ENCODE assay signal across 26 cellular contexts in the genomic region with DNA sequence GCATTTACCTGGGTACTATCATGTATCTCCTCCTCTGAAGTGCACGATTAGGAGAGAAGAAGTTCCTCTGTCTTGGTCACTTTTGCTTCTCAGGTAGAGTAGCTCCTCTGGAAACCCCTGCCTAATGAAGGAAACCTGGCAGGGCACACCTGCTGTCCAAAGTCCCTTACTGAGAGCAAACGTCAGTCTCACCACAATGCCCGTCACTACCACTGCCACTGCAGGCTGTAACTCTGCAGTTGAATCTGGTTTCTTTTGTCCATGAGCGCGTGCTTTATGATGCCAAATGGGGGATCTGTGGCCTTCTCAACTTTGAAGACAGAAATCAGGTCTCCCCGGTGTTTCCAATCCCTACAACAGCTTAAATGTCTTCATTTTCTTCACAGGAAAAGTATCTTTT.
DNase-seq lines count a peak whose midpoint lies in the region; ATAC-seq and TF ChIP-seq lines count a peak whose summit lies in the region.
"Had no signal": no experiment of that assay in that cellular context is flagged by ENCODE, and none has a peak within 500 bp of the region (broad histone marks: within the 10 kb centered on the region; RNA-seq: fewer than 3 reads in every experiment).

No MANE protein-coding gene starts in this region.

- ATAC-seq in activated T-cell treated with anti-CD3 and anti-CD28 coated beads, Interleukin-2, amount 50 U/mL, for 4 hours: no peak
- no peak for ATAC-seq in T-helper 17 cell
- ATAC-seq in naive thymus-derived CD4-positive, alpha-beta T cell: peak; percentile 46
- ATAC-seq: natural killer cell, pancreas had no signal

- H3K27ac ChIP-seq in CD8-positive, alpha-beta memory T cell (ENCODE audit: low read depth, low read length): no peak overlapping the region
- peak overlapping the region; percentile 83 for H3K27ac ChIP-seq in naive thymus-derived CD4-positive, alpha-beta T cell (ENCODE audit: low read depth, low read length)
- H3K27ac ChIP-seq: ascending aorta, cardiac muscle cell, colonic mucosa, pancreas, SJSA1, skin epidermis had no signal

- intact Hi-C loops in naive thymus-derived CD4-positive, alpha-beta T cell (cut with micrococcal nuclease): loop anchor here in 1 of 2 donors (1.0 kb wide), 1 partner anchor 8 kb away; no protein-coding TSS in a partner anchor

- no peaks in the 10 kb centered on the region for H3K36me3 ChIP-seq in CD8-positive, alpha-beta memory T cell (ENCODE audit: insufficient read depth, low read length)
- no peaks in the 10 kb centered on the region for H3K36me3 ChIP-seq in naive thymus-derived CD4-positive, alpha-beta T cell (ENCODE audit: control insufficient read depth in 2 of 3, insufficient read depth in 3 of 3, low read length in 3 of 3)
- no peaks in the 10 kb centered on the region for H3K36me3 ChIP-seq in BE2C
- H3K36me3 ChIP-seq: ascending aorta, cardiac muscle cell, colonic mucosa, pancreas, SJSA1 had no signal

- H3K27me3 ChIP-seq in CD8-positive, alpha-beta memory T cell (ENCODE audit: insufficient read depth, low read length, poor library complexity, severe bottlenecking): no peaks in the 10 kb centered on the region
- H3K27me3 ChIP-seq in naive thymus-derived CD4-positive, alpha-beta T cell (ENCODE audit: control insufficient read depth in 2 of 2, insufficient read depth in 2 of 2, low read length in 2 of 2): no peaks in the 10 kb centered on the region
- no peaks in the 10 kb centered on the region for H3K27me3 ChIP-seq in BE2C
- H3K27me3 ChIP-seq: ascending aorta, cardiac muscle cell, colonic mucosa, pancreas, SJSA1 had no signal

- POLR2A ChIA-PET in CD8-positive, alpha-beta memory T cell (lab: Charles Lee): no interaction called here
- POLR2A ChIA-PET in naive thymus-derived CD4-positive, alpha-beta T cell (lab: Charles Lee): interaction anchor here (0.5 to 2.5 kb wide), 13 partner anchors 14 to 1423 kb away, joined by 3 to 12 read pairs (median 3); no protein-coding TSS in a partner anchor

- no peaks in the 10 kb centered on the region for H3K27me3 Mint-ChIP-seq in activated T-cell treated with anti-CD3 and anti-CD28 coated beads, Interleukin-2, amount 50 U/mL, for 4 hours (ENCODE audit: low read depth)
- no peaks in the 10 kb centered on the region for H3K27me3 Mint-ChIP-seq in CD8-positive, alpha-beta memory T cell
- no peaks in the 10 kb centered on the region for H3K27me3 Mint-ChIP-seq in T-helper 17 cell
- H3K27me3 Mint-ChIP-seq in naive thymus-derived CD4-positive, alpha-beta T cell: no peaks in the 10 kb centered on the region

- H3K27ac Mint-ChIP-seq in CD8-positive, alpha-beta memory T cell: peak overlapping the region in 4 of 8 donors; percentile 27 to 75 (median 54)
- H3K27ac Mint-ChIP-seq in T-helper 17 cell: peak overlapping the region; percentile 68
- H3K27ac Mint-ChIP-seq in naive thymus-derived CD4-positive, alpha-beta T cell: peak overlapping the region; percentile 69 to 100 (median 97)
- H3K27ac Mint-ChIP-seq: type B pancreatic cell had no signal

- no peak for TF ChIP-seq CTCF in BE2C (IDR thresholded peaks at IDR 0.05; ENCODE audit: low read depth, low read length)

- H3K4me3 ChIP-seq in CD8-positive, alpha-beta memory T cell (ENCODE audit: low read length): peak overlapping the region; percentile 6
- H3K4me3 ChIP-seq in naive thymus-derived CD4-positive, alpha-beta T cell (ENCODE audit: low read length): peak overlapping the region; percentile 29
- H3K4me3 ChIP-seq in BE2C (ENCODE audit: low read depth, low read length): no peak overlapping the region
- H3K4me3 ChIP-seq: ascending aorta, cardiac muscle cell, colonic mucosa, pancreas, SJSA1, skin epidermis had no signal

- peaks cover 78% of the 10 kb centered on the region for H3K4me1 Mint-ChIP-seq in activated T-cell treated with anti-CD3 and anti-CD28 coated beads, Interleukin-2, amount 50 U/mL, for 4 hours (ENCODE audit: low read depth)
- H3K4me1 Mint-ChIP-seq in CD8-positive, alpha-beta memory T cell: peaks cover 56 to 94% (median 87%) of the 10 kb centered on the region in 3 donors
- H3K4me1 Mint-ChIP-seq in T-helper 17 cell: peaks cover 61% of the 10 kb centered on the region
- H3K4me1 Mint-ChIP-seq in naive thymus-derived CD4-positive, alpha-beta T cell: peaks cover 0 to 96% (median 53%) of the 10 kb centered on the region in 7 donors

- no peaks in the 10 kb centered on the region for H3K9me3 ChIP-seq in CD8-positive, alpha-beta memory T cell (ENCODE audit: low read length)
- H3K9me3 ChIP-seq in T-helper 17 cell (ENCODE audit: control insufficient read depth, low read length, poor library complexity, severe bottlenecking) (no peaks in the 10 kb centered on the region), BE2C (no peaks in the 10 kb centered on the region)
- no peaks in the 10 kb centered on the region for H3K9me3 ChIP-seq in naive thymus-derived CD4-positive, alpha-beta T cell (ENCODE audit: control insufficient read depth in 2 of 3, low read length in 3 of 3)
- H3K9me3 ChIP-seq: ascending aorta, colonic mucosa, pancreas, SJSA1 had no signal

- CTCF ChIA-PET in CD8-positive, alpha-beta memory T cell (lab: Charles Lee): no interaction called here
- CTCF ChIA-PET in naive thymus-derived CD4-positive, alpha-beta T cell (lab: Charles Lee): interaction anchor here (3.6 kb wide), 1 partner anchor 9 kb away, joined by 16 read pairs; no protein-coding TSS in a partner anchor

- peaks cover 65% of the 10 kb centered on the region for H3K4me1 ChIP-seq in CD8-positive, alpha-beta memory T cell (ENCODE audit: insufficient read depth, low read length)
- peaks cover 29 to 67% of the 10 kb centered on the region in 2 donors for H3K4me1 ChIP-seq in naive thymus-derived CD4-positive, alpha-beta T cell (ENCODE audit: control insufficient read depth in 2 of 2, insufficient read depth in 2 of 2, low read length in 2 of 2)
- no peaks in the 10 kb centered on the region for H3K4me1 ChIP-seq in BE2C
- H3K4me1 ChIP-seq: ascending aorta, colonic mucosa, pancreas, SJSA1 had no signal

- peak overlapping the region; percentile 7 for H3K4me3 Mint-ChIP-seq in activated T-cell treated with anti-CD3 and anti-CD28 coated beads, Interleukin-2, amount 50 U/mL, for 4 hours
- H3K4me3 Mint-ChIP-seq in CD8-positive, alpha-beta memory T cell: peak overlapping the region in 4 of 7 donors; percentile 11 to 57 (median 45)
- H3K4me3 Mint-ChIP-seq in T-helper 17 cell: peak overlapping the region; percentile 50
- peak overlapping the region; percentile 37 to 96 (median 84) for H3K4me3 Mint-ChIP-seq in naive thymus-derived CD4-positive, alpha-beta T cell
- H3K4me3 Mint-ChIP-seq: natural killer cell, type B pancreatic cell had no signal

- H3K36me3 Mint-ChIP-seq in activated T-cell treated with anti-CD3 and anti-CD28 coated beads, Interleukin-2, amount 50 U/mL, for 4 hours (ENCODE audit: insufficient read depth): no peaks in the 10 kb centered on the region
- H3K36me3 Mint-ChIP-seq in CD8-positive, alpha-beta memory T cell: no peaks in the 10 kb centered on the region
- peaks cover 2% of the 10 kb centered on the region for H3K36me3 Mint-ChIP-seq in T-helper 17 cell (ENCODE audit: low read depth)
- H3K36me3 Mint-ChIP-seq in naive thymus-derived CD4-positive, alpha-beta T cell: peaks cover 8 to 26% (median 12%) of the 10 kb centered on the region in 5 donors
- H3K36me3 Mint-ChIP-seq: natural killer cell, type B pancreatic cell had no signal

- DNase-seq in activated T-cell treated with anti-CD3 and anti-CD28 coated beads, Interleukin-2, amount 50 U/mL, for 4 hours: no peak
- DNase-seq in activated T-cell treated with anti-CD3 and anti-CD28 coated beads for 4 hours: no peak
- DNase-seq in CD8-positive, alpha-beta memory T cell: peak in 1 of 5 donors; percentile 50
- DNase-seq in T-helper 17 cell: no peak
- DNase-seq in naive thymus-derived CD4-positive, alpha-beta T cell: peak in 6 of 9 donors; percentile 40 to 68 (median 50)
- DNase-seq in COLO668 (lab: John Stamatoyannopoulos, UW; ENCODE audit: unreplicated experiment): no peak
- DNase-seq in BE2C: no peak
- DNase-seq: activated CD8-positive, alpha-beta memory T cell treated with anti-CD3 and anti-CD28 coated beads, Interleukin-2, amount 50 U/mL, for 48 hours; C1 segment of cervical spinal cord; colonic mucosa; effector CD8-positive, alpha-beta T cell; GOT3; islet precursor cell; Karpas-422; natural killer cell; NCI-H1436 treated with DMSO at 0.1 percent for 48 hours; NCI-H2107; NCI-H748 treated with DMSO at 0.1 percent for 48 hours; pancreas; retina; RPMI8226 had no signal

- no peaks in the 10 kb centered on the region for H3K9me3 Mint-ChIP-seq in activated T-cell treated with anti-CD3 and anti-CD28 coated beads, Interleukin-2, amount 50 U/mL, for 4 hours
- H3K9me3 Mint-ChIP-seq in CD8-positive, alpha-beta memory T cell: no peaks in the 10 kb centered on the region
- peaks cover 0 to 3% (median 0%) of the 10 kb centered on the region in 11 donors for H3K9me3 Mint-ChIP-seq in naive thymus-derived CD4-positive, alpha-beta T cell
- H3K9me3 Mint-ChIP-seq: natural killer cell, type B pancreatic cell had no signal

Comparison
In these comparisons a context has a peak if more than half of its experiments do, and no peak if none do; other contexts are left out.
1. DNase-seq: peak in naive thymus-derived CD4-positive, alpha-beta T cell (6 of 9); none in activated T-cell treated with anti-CD3 and anti-CD28 coated beads, Interleukin-2, amount 50 U/mL, for 4 hours (single experiment), activated T-cell treated with anti-CD3 and anti-CD28 coated beads for 4 hours (single experiment), T-helper 17 cell (0 of 3), COLO668 (single experiment) and BE2C (single experiment).
2. H3K4me3 Mint-ChIP-seq: peak in every context shown above with its lines; median percentile 84 in naive thymus-derived CD4-positive, alpha-beta T cell; 50 in T-helper 17 cell; 45 in CD8-positive, alpha-beta memory T cell; 7 in activated T-cell treated with anti-CD3 and anti-CD28 coated beads, Interleukin-2, amount 50 U/mL, for 4 hours.